ENCODE assay signal across 9 cellular contexts in the genomic region with DNA sequence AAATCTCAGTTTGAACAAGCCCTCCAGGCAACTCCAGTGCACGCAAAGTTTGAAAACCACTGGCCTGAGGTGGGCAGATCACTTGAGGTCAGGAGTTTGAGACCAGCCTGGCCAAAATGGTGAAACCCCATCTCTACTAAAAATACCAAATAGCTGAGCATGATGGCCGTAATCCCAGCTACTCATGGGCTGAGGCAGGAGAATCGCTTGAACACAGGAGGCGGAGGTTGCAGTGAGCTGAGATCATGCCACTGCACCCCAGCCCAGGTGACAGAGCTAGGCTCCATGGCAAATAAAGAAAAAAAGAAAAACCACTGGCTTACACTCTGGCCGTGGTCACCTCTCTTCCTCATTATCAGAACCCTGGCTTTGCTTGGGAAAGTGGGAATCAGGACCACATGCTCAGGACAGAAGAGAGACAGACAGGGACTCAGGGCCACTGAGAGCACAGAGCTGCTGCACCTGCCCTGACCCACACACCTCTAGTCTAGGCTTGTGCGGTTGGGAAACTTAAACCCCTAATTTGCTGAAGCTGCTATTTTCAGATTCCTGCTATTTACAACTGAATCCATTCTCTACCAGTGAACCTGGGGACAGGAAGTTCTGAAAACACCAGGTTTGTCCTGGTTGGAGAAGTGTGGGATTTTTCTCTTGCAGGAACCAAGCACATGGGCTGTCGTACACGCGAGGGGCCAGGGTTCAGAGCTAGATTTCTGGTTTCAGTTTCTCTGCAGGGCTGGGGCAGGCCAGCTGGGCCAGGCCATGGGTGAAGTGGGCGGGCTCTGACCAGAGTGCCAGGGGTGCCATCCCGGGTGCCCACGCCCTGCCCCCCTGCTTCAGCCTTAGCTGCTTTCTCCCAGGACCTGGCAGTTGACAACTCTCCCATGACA. TPM values are rescaled to one million over a fixed set of nuclear protein-coding genes. Genes with fewer than 3 reads are reported as not detected.
DNase-seq lines count a peak whose midpoint lies in the region; ATAC-seq, FAIRE-seq and TF ChIP-seq lines count a peak whose summit lies in the region.
"Had no signal": no experiment of that assay in that cellular context is flagged by ENCODE, and none has a peak within 500 bp of the region (broad histone marks: within the 10 kb centered on the region; RNA-seq: fewer than 3 reads in every experiment).

No MANE protein-coding gene starts in this region.

- peak overlapping the region; percentile 42 for H3K4me3 Mint-ChIP-seq in stimulated activated memory B cell treated with anti-CD40 and anti-IgM and Interleukin-4, amounts not matched to agents 10 μg/mL and 1 μg/mL and 100 μg/mL, for 72 hours
- no peak overlapping the region for H3K4me3 Mint-ChIP-seq in MCF 10A (ENCODE audit: unreplicated experiment)

- peak; percentile 43 for ATAC-seq in HG03025 (IDR thresholded peaks at IDR 0.05; ENCODE audit: low FRiP score, unreplicated experiment)
- ATAC-seq in stimulated activated memory B cell treated with anti-CD40 and anti-IgM and Interleukin-4, amounts not matched to agents 10 μg/mL and 1 μg/mL and 100 μg/mL, for 72 hours: peak; percentile 83

- peak overlapping the region; percentile 59 for H3K4me3 ChIP-seq in coronary artery
- H3K4me3 ChIP-seq: HAP-1 had no signal

- peaks cover 14% of the 10 kb centered on the region for H3K36me3 Mint-ChIP-seq in stimulated activated memory B cell treated with anti-CD40 and anti-IgM and Interleukin-4, amounts not matched to agents 10 μg/mL and 1 μg/mL and 100 μg/mL, for 72 hours
- H3K36me3 Mint-ChIP-seq in MCF 10A (ENCODE audit: insufficient read depth, unreplicated experiment): no peaks in the 10 kb centered on the region

- TF ChIP-seq CTCF in coronary artery (IDR thresholded peaks at IDR 0.05): no peak
- no peak for TF ChIP-seq CTCF in MCF 10A (IDR thresholded peaks at IDR 0.05; ENCODE audit: unreplicated experiment)

- H3K27ac Mint-ChIP-seq in stimulated activated memory B cell treated with anti-CD40 and anti-IgM and Interleukin-4, amounts not matched to agents 10 μg/mL and 1 μg/mL and 100 μg/mL, for 72 hours: peak overlapping the region; percentile 62
- no peak overlapping the region for H3K27ac Mint-ChIP-seq in MCF 10A (ENCODE audit: low read depth, unreplicated experiment)

- H3K27me3 Mint-ChIP-seq in stimulated activated memory B cell treated with anti-CD40 and anti-IgM and Interleukin-4, amounts not matched to agents 10 μg/mL and 1 μg/mL and 100 μg/mL, for 72 hours: no peaks in the 10 kb centered on the region
- peaks cover 15% of the 10 kb centered on the region for H3K27me3 Mint-ChIP-seq in MCF 10A (ENCODE audit: insufficient read depth, unreplicated experiment)

- H3K9me3 Mint-ChIP-seq in stimulated activated memory B cell treated with anti-CD40 and anti-IgM and Interleukin-4, amounts not matched to agents 10 μg/mL and 1 μg/mL and 100 μg/mL, for 72 hours: peaks cover 11% of the 10 kb centered on the region
- H3K9me3 Mint-ChIP-seq in MCF 10A (ENCODE audit: unreplicated experiment): no peaks in the 10 kb centered on the region

- FAIRE-seq in GM19239 (lab: Jason Lieb, UNC): peak; percentile 91

- CTCF ChIA-PET in MCF 10A (lab: Yijun Ruan, JAX): interaction anchor here (0.7 to 0.8 kb wide), 2 partner anchors 19 to 42 kb away, joined by 3 to 5 read pairs; no protein-coding TSS in a partner anchor

- peaks cover 75% of the 10 kb centered on the region for H3K4me1 Mint-ChIP-seq in stimulated activated memory B cell treated with anti-CD40 and anti-IgM and Interleukin-4, amounts not matched to agents 10 μg/mL and 1 μg/mL and 100 μg/mL, for 72 hours
- H3K4me1 Mint-ChIP-seq in MCF 10A (ENCODE audit: insufficient read depth, unreplicated experiment): no peaks in the 10 kb centered on the region

- no TSS peak for BruUV-seq in MCF 10A (replicated peaks; lab: Mats Ljungman, UMichigan)

- intact Hi-C loops in MCF 10A (cut with micrococcal nuclease): no loop called here

- peak overlapping the region in 1 of 2 donors; percentile 22 for H3K27ac ChIP-seq in coronary artery

- DNase-seq in GM19239 (ENCODE audit: insufficient read length, low spot score) (no peak), coronary artery (ENCODE audit: low spot score) (no peak), globus pallidus (ENCODE audit: low spot score) (no peak), MCF 10A (ENCODE audit: unreplicated experiment) (no peak)
- no peak for DNase-seq in stimulated activated naive CD4-positive, alpha-beta T cell treated with Interleukin-2 at 50 U/mL for 16 hours (lab: John Stamatoyannopoulos, UW)
- DNase-seq in effector CD8-positive, alpha-beta T cell (lab: John Stamatoyannopoulos, UW): no peak

- POLR2A ChIA-PET in MCF 10A (lab: Yijun Ruan, JAX): interaction anchor here (1.0 kb wide), 1 partner anchor 32 kb away, joined by 3 read pairs; no protein-coding TSS in a partner anchor

RNA-seq across cellular contexts. Expression of a gene that starts 51.6 kb away (rescaled TPM):
- total RNA-seq in MCF 10A (2022): 29.6 and 36.0 TPM in 2 replicates
